Comparison of ENCODE assay signal across 1 cellular context in genomic region chr7:39580150-39580874, GRCh38.
TF ChIP-seq lines count a peak whose summit lies in the region.

No MANE protein-coding gene starts in this region.

TF ChIP-seq in HepG2, 621 proteins besides CTCF, POLR2A, EP300 and RAD21 (continued from another document and continues in another):
- TF ChIP-seq PTBP1 (IDR thresholded peaks at IDR 0.05; ENCODE audit: low read depth, low read length, poor library complexity, severe bottlenecking) (no peak), TOPORS (CRISPR knock-in tag; IDR thresholded peaks at IDR 0.05) (no peak), IKZF5 (CRISPR knock-in tag; IDR thresholded peaks at IDR 0.05) (no peak), TP53 (CRISPR knock-in tag; conservative IDR thresholded peaks at IDR 0.05) (no peak), ZNF326 (CRISPR knock-in tag; IDR thresholded peaks at IDR 0.05; ENCODE audit: borderline replicate concordance) (no peak), RXRA (CRISPR knock-in tag; IDR thresholded peaks at IDR 0.05) (no peak; the same call in 1 of the 2 replicates), ZNF549 (CRISPR knock-in tag; IDR thresholded peaks at IDR 0.05) (no peak), STAG1 (CRISPR knock-in tag; IDR thresholded peaks at IDR 0.05) (peak; percentile 97), GATAD2A (CRISPR knock-in tag; IDR thresholded peaks at IDR 0.05) (peak; percentile 71), MED13 (CRISPR knock-in tag; IDR thresholded peaks at IDR 0.05) (no peak), THAP8 (CRISPR knock-in tag; IDR thresholded peaks at IDR 0.05; ENCODE audit: borderline replicate concordance) (no peak), SIN3A (IDR thresholded peaks at IDR 0.05; ENCODE audit: borderline replicate concordance, low read depth, low read length) (no peak), PREB (CRISPR knock-in tag; IDR thresholded peaks at IDR 0.05) (no peak), SMAD1 (CRISPR knock-in tag; IDR thresholded peaks at IDR 0.05; ENCODE audit: borderline replicate concordance, low read depth) (no peak), MEF2D (CRISPR knock-in tag; IDR thresholded peaks at IDR 0.05) (peak; percentile 68; the same call in 1 of the 2 replicates), POGZ (CRISPR knock-in tag; IDR thresholded peaks at IDR 0.05) (no peak), ZNF124 (CRISPR knock-in tag; IDR thresholded peaks at IDR 0.05) (no peak), ZNF234 (CRISPR knock-in tag; conservative IDR thresholded peaks at IDR 0.05) (no peak), CBX5 (CRISPR knock-in tag; IDR thresholded peaks at IDR 0.05; ENCODE audit: borderline replicate concordance) (no peak), LRRFIP1 (CRISPR knock-in tag; conservative IDR thresholded peaks at IDR 0.05) (no peak), KDM6A (CRISPR knock-in tag; IDR thresholded peaks at IDR 0.05; ENCODE audit: low read depth) (no peak), DNMT3B (CRISPR knock-in tag; conservative IDR thresholded peaks at IDR 0.05) (0 out of 2 replicates have a peak, but pooled peaks have one; percentile 33), MYNN (CRISPR knock-in tag; IDR thresholded peaks at IDR 0.05; ENCODE audit: low read depth) (no peak), KLF16 (CRISPR knock-in tag; IDR thresholded peaks at IDR 0.05) (peak in 1 of 2 experiments; percentile 26; a peak in 1 of 4 replicates), NFE2L2 (IDR thresholded peaks at IDR 0.05; ENCODE audit: low read length) (no peak), ZNF335 (CRISPR knock-in tag; IDR thresholded peaks at IDR 0.05) (no peak), ZNF446 (CRISPR knock-in tag; IDR thresholded peaks at IDR 0.05) (no peak), ZBTB7B (CRISPR knock-in tag; IDR thresholded peaks at IDR 0.05) (no peak), HOXA9 (CRISPR knock-in tag; IDR thresholded peaks at IDR 0.05; ENCODE audit: borderline replicate concordance) (no peak), TIGD3 (CRISPR knock-in tag; IDR thresholded peaks at IDR 0.05; ENCODE audit: borderline replicate concordance) (no peak), DRAP1 (CRISPR knock-in tag; IDR thresholded peaks at IDR 0.05) (no peak), SRF (IDR thresholded peaks at IDR 0.05; ENCODE audit: low read depth, low read length) (no peak), PBX3 (CRISPR knock-in tag; IDR thresholded peaks at IDR 0.05; ENCODE audit: borderline replicate concordance) (no peak), TFDP1 (CRISPR knock-in tag; IDR thresholded peaks at IDR 0.05; ENCODE audit: borderline replicate concordance) (no peak; the same call in 1 of the 2 replicates), ZNF432 (CRISPR knock-in tag; IDR thresholded peaks at IDR 0.05; ENCODE audit: borderline replicate concordance) (no peak), ZNF607 (CRISPR knock-in tag; IDR thresholded peaks at IDR 0.05; ENCODE audit: borderline replicate concordance) (no peak), RXRB (CRISPR knock-in tag; IDR thresholded peaks at IDR 0.05; ENCODE audit: borderline replicate concordance) (peak; percentile 56; the same call in 1 of the 2 replicates), CHD2 (IDR thresholded peaks at IDR 0.05; ENCODE audit: low read depth, low read length) (no peak), ADNP (CRISPR knock-in tag; IDR thresholded peaks at IDR 0.05) (no peak), BCLAF1 (IDR thresholded peaks at IDR 0.05) (no peak), SP140L (CRISPR knock-in tag; IDR thresholded peaks at IDR 0.05; ENCODE audit: borderline replicate concordance) (no peak), MXI1 (IDR thresholded peaks at IDR 0.05; ENCODE audit: borderline replicate concordance, low read depth, low read length) (peak; percentile 54; the same call in 1 of the 3 replicates), CAMTA2 (CRISPR knock-in tag; IDR thresholded peaks at IDR 0.05; ENCODE audit: borderline replicate concordance) (no peak), MXD4 (CRISPR knock-in tag; IDR thresholded peaks at IDR 0.05) (no peak), NCOA2 (CRISPR knock-in tag; IDR thresholded peaks at IDR 0.05) (0 out of 2 replicates have a peak, but pooled peaks have one; percentile 33), ARNT (IDR thresholded peaks at IDR 0.05) (no peak)
